Comparison of ENCODE assay signal across 12 cellular contexts in the genomic region with DNA sequence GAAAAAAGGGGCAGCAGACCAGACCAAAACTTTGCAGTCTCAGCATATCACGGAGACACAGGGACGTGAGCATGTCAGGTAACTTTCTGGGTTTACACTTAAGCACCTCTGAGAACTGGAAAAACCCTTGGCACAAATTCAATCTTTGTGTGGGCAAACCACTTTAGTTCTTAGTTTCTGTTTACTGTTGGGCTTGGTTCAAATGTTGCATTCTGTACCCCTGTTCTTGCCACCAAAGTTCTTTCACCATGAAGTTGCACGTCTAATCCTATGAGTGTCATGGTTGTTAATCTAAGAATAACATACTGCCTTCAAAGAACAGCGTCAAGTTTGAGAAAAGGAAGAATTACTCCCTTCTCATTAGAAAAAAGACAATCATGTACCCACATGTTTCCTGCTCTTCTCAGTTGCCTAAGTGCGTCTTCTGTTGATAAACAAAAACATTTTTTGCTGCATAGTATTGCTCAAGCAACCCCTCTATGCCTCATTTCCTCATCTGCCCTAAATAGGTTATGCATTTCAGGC. TPM values are rescaled to one million over a fixed set of nuclear protein-coding genes. Genes with fewer than 3 reads are reported as not detected.
DNase-seq lines count a peak whose midpoint lies in the region; ATAC-seq, FAIRE-seq and TF ChIP-seq lines count a peak whose summit lies in the region.
"Had no signal": no experiment of that assay in that cellular context is flagged by ENCODE, and none has a peak within 500 bp of the region (broad histone marks: within the 10 kb centered on the region; RNA-seq: fewer than 3 reads in every experiment).

No MANE protein-coding gene starts in this region.

- no peaks in the 10 kb centered on the region for H3K79me2 ChIP-seq in GM12878 (ENCODE audit: control insufficient read depth, insufficient read depth, low read length)

- H3K4me3 ChIP-seq in GM12878, result no peak overlapping the region
- H3K4me3 ChIP-seq: gastroesophageal sphincter had no signal

- no peaks in the 10 kb centered on the region for H3K27me3 ChIP-seq in GM12878 (replicated peaks in 1 of 2; ENCODE audit: control insufficient read depth in 2 of 2, insufficient read depth in 2 of 2, low read length in 1 of 2)

- in situ Hi-C loops in GM12878 (cut with MboI), result no loop called here

- H3K27me3 Mint-ChIP-seq in IgD-negative memory B cell, result peaks cover 14% of the 10 kb centered on the region
- peaks cover 0 to 12% of the 10 kb centered on the region in 2 donors for H3K27me3 Mint-ChIP-seq in natural killer cell (ENCODE audit: low read depth in 2 of 2)

- peak overlapping the region; percentile 41 for H3K4me2 ChIP-seq in GM12878 (ENCODE audit: control insufficient read depth, insufficient read depth)

- no peak for TF ChIP-seq RAD21 in GM12878 (IDR thresholded peaks at IDR 0.05; ENCODE audit: insufficient read depth, low read depth, low read length)

- peak; percentile 24 for DNase-seq in DMS53 (lab: John Stamatoyannopoulos, UW)
- no peak for DNase-seq in DMS53 treated with DMSO at 0.1 percent for 48 hours (lab: John Stamatoyannopoulos, UW; ENCODE audit: unreplicated experiment)
- DNase-seq in GM12878 (ENCODE audit: low read depth, low spot score), result peak; percentile 89
- no peak for DNase-seq in natural killer cell
- DNase-seq: nucleus accumbens had no signal

- SMC1A ChIA-PET in GM12878 (lab: Charles Lee; ENCODE audit: uncharacterized antibody, unreplicated experiment), result interaction anchor here (1.1 to 1.7 kb wide), 3 partner anchors 17 to 736 kb away, joined by 3 to 5 read pairs (median 4); no protein-coding TSS in a partner anchor

- no peak overlapping the region for H3K27ac ChIP-seq in GM12878 (ENCODE audit: control insufficient read depth, insufficient read depth)
- H3K27ac ChIP-seq: 22Rv1, gastroesophageal sphincter had no signal

- H3K4me1 ChIP-seq in GM12878 (ENCODE audit: control insufficient read depth, insufficient read depth, low read length), result peaks cover 28% of the 10 kb centered on the region
- H3K4me1 ChIP-seq: gastroesophageal sphincter had no signal

- H3K4me3 Mint-ChIP-seq in IgD-negative memory B cell (peak overlapping the region in 2 of 4 donors; percentile 0 to 5), natural killer cell (peak overlapping the region; percentile 37)

- no peak for TF ChIP-seq CTCF in GM12878 (IDR thresholded peaks at IDR 0.05 in 2 of 3, conservative IDR thresholded peaks at IDR 0.05 in 1 of 3; ENCODE audit: control insufficient read depth in 2 of 3, extremely low read depth in 1 of 3, insufficient read depth in 1 of 3, low read depth in 3 of 3, low read length in 3 of 3)
- TF ChIP-seq CTCF in natural killer cell (IDR thresholded peaks at IDR 0.05), result no peak

- H3K36me3 Mint-ChIP-seq in IgD-negative memory B cell (no peaks in the 10 kb centered on the region), natural killer cell (peaks cover 12% of the 10 kb centered on the region)

- H3K4me1 Mint-ChIP-seq in IgD-negative memory B cell (peaks cover 13 to 38% (median 19%) of the 10 kb centered on the region in 3 donors), natural killer cell (peaks cover 36 to 56% of the 10 kb centered on the region in 2 donors)

- intact Hi-C loops in GM12878 (cut with micrococcal nuclease; ENCODE audit: unreplicated experiment), result no loop called here
- intact Hi-C loops in natural killer cell (cut with micrococcal nuclease), result no loop called here

- H3K9me3 Mint-ChIP-seq in IgD-negative memory B cell, result peaks cover 4 to 19% (median 10%) of the 10 kb centered on the region in 3 donors
- H3K9me3 Mint-ChIP-seq in natural killer cell, result peaks cover 0 to 5% of the 10 kb centered on the region in 2 donors

- CTCF ChIA-PET in GM12878 (lab: Yijun Ruan, JAX), result interaction anchor here (1.2 to 2.6 kb wide), 3 partner anchors 16 to 18 kb away, joined by 3 to 6 read pairs (median 5); no protein-coding TSS in a partner anchor

- WGBS in GM12878 (ENCODE audit: insufficient coverage, insufficient replicate concordance, low lambda C conversion rate, missing lambda C conversion rate), result 15% methylated on average over 5 of the region's 5 CpGs

- RAD21 ChIA-PET in GM12878 (lab: Charles Lee; ENCODE audit: unreplicated experiment), result interaction anchor here (0.8 to 2.4 kb wide), 2 partner anchors 16 to 17 kb away, joined by 3 to 8 read pairs; no protein-coding TSS in a partner anchor

- TF ChIP-seq EP300 in GM12878 (IDR thresholded peaks at IDR 0.05; ENCODE audit: borderline replicate concordance in 1 of 2, control insufficient read depth in 1 of 2, low read depth in 2 of 2, low read length in 2 of 2), result no peak

- H3K9ac ChIP-seq in GM12878 (ENCODE audit: control insufficient read depth, insufficient read depth, low read length), result no peak overlapping the region

- no peaks in the 10 kb centered on the region; a peak in 1 of 4 replicates for H3K36me3 ChIP-seq in GM12878 (ENCODE audit: control insufficient read depth in 2 of 2, insufficient read depth in 2 of 2, low read length in 1 of 2)
- H3K36me3 ChIP-seq: gastroesophageal sphincter had no signal

- H3K9me3 ChIP-seq in GM12878 (replicated peaks; ENCODE audit: control insufficient read depth, insufficient read depth, low read length), result peaks cover 4% of the 10 kb centered on the region; the same call in 2 of the 3 replicates

- H3K27ac Mint-ChIP-seq in IgD-negative memory B cell, result peak overlapping the region; percentile 19 to 86 (median 32)
- peak overlapping the region; percentile 10 to 60 for H3K27ac Mint-ChIP-seq in natural killer cell

- FAIRE-seq in GM12878 (lab: Jason Lieb, UNC), result peak; percentile 83

- H2AFZ ChIP-seq in GM12878 (ENCODE audit: control insufficient read depth, low read depth, low read length), result peak overlapping the region; percentile 15; the same call in 1 of the 2 replicates

- TF ChIP-seq POLR2A in GM12878 (IDR thresholded peaks at IDR 0.05; ENCODE audit: low read depth, low read length), result no peak

- no peaks in the 10 kb centered on the region; the same call in 1 of the 2 replicates for H4K20me1 ChIP-seq in GM12878 (ENCODE audit: control insufficient read depth, insufficient read depth)

- ATAC-seq in GM12878 (peak; percentile 73), natural killer cell (peak; percentile 65 to 75 (median 66)), HG03025 (IDR thresholded peaks at IDR 0.05; ENCODE audit: low FRiP score, unreplicated experiment) (no peak), GM19023 (IDR thresholded peaks at IDR 0.05; ENCODE audit: unreplicated experiment) (no peak), GM21526 (IDR thresholded peaks at IDR 0.05; ENCODE audit: low FRiP score, unreplicated experiment) (no peak)
- ATAC-seq: gastroesophageal sphincter had no signal

- BruUV-seq in GM12878 (replicated peaks; lab: Mats Ljungman, UMichigan), result no TSS peak

- POLR2A ChIA-PET in GM12878 (lab: Charles Lee), result no interaction called here

RNA-seq across cellular contexts. Expression of a gene that starts 11.6 kb away (rescaled TPM):
- not detected for polyA plus RNA-seq in IgD-negative memory B cell
- not detected in 2 replicates for total RNA-seq in GM12878 (2013; cell fraction: nucleolus; rRNA removed)
- total RNA-seq in GM12878 (2014; rRNA removed), result not detected in 2 replicates
- not detected in 2 replicates for total RNA-seq in GM12878 (2014; rRNA removed; fragmentation: Illumina TruSeq; extraction: Trizol)
- not detected in 2 replicates for total RNA-seq in GM12878 (2021)
- polyA plus RNA-seq in GM12878 (2011; ENCODE audit: low read depth), result not detected
- not detected in 2 replicates for polyA plus RNA-seq in GM12878 (2011; rRNA removed)
- polyA plus RNA-seq in GM12878 (2011; cell fraction: cytosol; rRNA removed), result not detected in 2 replicates
- polyA plus RNA-seq in GM12878 (2011; cell fraction: nucleus; rRNA removed), result not detected in 2 replicates
- not detected in 2 replicates for polyA plus RNA-seq in GM12878 (2012)
- not detected in 2 replicates for polyA plus RNA-seq in GM12878 (2014; fragmentation: Illumina TruSeq; extraction: Trizol)
- not detected for polyA plus RNA-seq in GM12878 (2014; fragmentation: Nextera tagmentation; extraction: Ambion mirVana)
- not detected in 2 replicates for polyA plus RNA-seq in GM12878 (2014; rRNA removed)
- not detected for polyA plus RNA-seq in GM12878 (2016; fragmentation: Nextera tagmentation; extraction: Ambion mirVana)
- polyA minus RNA-seq in GM12878 (2011; rRNA and poly(A)+ RNA removed), result not detected in 2 replicates
- polyA minus RNA-seq in GM12878 (2011; cell fraction: cytosol; rRNA and poly(A)+ RNA removed), result not detected in 2 replicates
- not detected in 2 replicates for polyA minus RNA-seq in GM12878 (2011; cell fraction: nucleus; rRNA and poly(A)+ RNA removed)
- total RNA-seq in natural killer cell, result not detected
- total RNA-seq: gastroesophageal sphincter, NCI-H460 had no signal

RNA-seq across cellular contexts. Expression of a gene that starts 23.5 kb away (rescaled TPM):
- not detected for polyA plus RNA-seq in IgD-negative memory B cell
- not detected in 2 replicates for total RNA-seq in GM12878 (2013; cell fraction: nucleolus; rRNA removed)
- total RNA-seq in GM12878 (2014; rRNA removed), result 0.17 TPM in 1 of 2 replicates, not detected in the other
- not detected in 2 replicates for total RNA-seq in GM12878 (2014; rRNA removed; fragmentation: Illumina TruSeq; extraction: Trizol)
- not detected in 2 replicates for total RNA-seq in GM12878 (2021)
- polyA plus RNA-seq in GM12878 (2011; ENCODE audit: low read depth), result not detected
- polyA plus RNA-seq in GM12878 (2011; rRNA removed), result 4.9 and 5.7 TPM in 2 replicates
- polyA plus RNA-seq in GM12878 (2011; cell fraction: cytosol; rRNA removed), result 5.0 and 5.4 TPM in 2 replicates
- polyA plus RNA-seq in GM12878 (2011; cell fraction: nucleus; rRNA removed), result 6.9 and 7.3 TPM in 2 replicates
- polyA plus RNA-seq in GM12878 (2012), result not detected in 2 replicates
- polyA plus RNA-seq in GM12878 (2014; fragmentation: Illumina TruSeq; extraction: Trizol), result not detected in 2 replicates
- polyA plus RNA-seq in GM12878 (2014; fragmentation: Nextera tagmentation; extraction: Ambion mirVana), result not detected
- polyA plus RNA-seq in GM12878 (2014; rRNA removed), result not detected in 2 replicates
- polyA plus RNA-seq in GM12878 (2016; fragmentation: Nextera tagmentation; extraction: Ambion mirVana), result under 1 TPM in 1 of 2 experiments, not detected in 1; 0.16 TPM
- polyA minus RNA-seq in GM12878 (2011; rRNA and poly(A)+ RNA removed), result 0.51 and 2.9 TPM in 2 replicates
- 1.6 TPM in 1 of 2 replicates, not detected in the other for polyA minus RNA-seq in GM12878 (2011; cell fraction: cytosol; rRNA and poly(A)+ RNA removed)
- 1.1 and 1.7 TPM in 2 replicates for polyA minus RNA-seq in GM12878 (2011; cell fraction: nucleus; rRNA and poly(A)+ RNA removed)
- total RNA-seq in natural killer cell, result not detected
- total RNA-seq: gastroesophageal sphincter, NCI-H460 had no signal

RNA-seq across cellular contexts. Expression of a gene that starts 29.9 kb away (rescaled TPM):
- polyA plus RNA-seq in IgD-negative memory B cell, result not detected
- not detected in 2 replicates for total RNA-seq in GM12878 (2013; cell fraction: nucleolus; rRNA removed)
- not detected in 2 replicates for total RNA-seq in GM12878 (2014; rRNA removed)
- total RNA-seq in GM12878 (2014; rRNA removed; fragmentation: Illumina TruSeq; extraction: Trizol), result not detected in 2 replicates
- total RNA-seq in GM12878 (2021), result not detected in 2 replicates
- not detected for polyA plus RNA-seq in GM12878 (2011; ENCODE audit: low read depth)
- 0.16 and 0.23 TPM in 2 replicates for polyA plus RNA-seq in GM12878 (2011; rRNA removed)
- 0.17 and 0.25 TPM in 2 replicates for polyA plus RNA-seq in GM12878 (2011; cell fraction: cytosol; rRNA removed)
- 5.1 and 6.0 TPM in 2 replicates for polyA plus RNA-seq in GM12878 (2011; cell fraction: nucleus; rRNA removed)
- not detected in 2 replicates for polyA plus RNA-seq in GM12878 (2012)
- polyA plus RNA-seq in GM12878 (2014; fragmentation: Illumina TruSeq; extraction: Trizol), result not detected in 2 replicates
- not detected for polyA plus RNA-seq in GM12878 (2014; fragmentation: Nextera tagmentation; extraction: Ambion mirVana)
- polyA plus RNA-seq in GM12878 (2014; rRNA removed), result not detected in 2 replicates
- not detected for polyA plus RNA-seq in GM12878 (2016; fragmentation: Nextera tagmentation; extraction: Ambion mirVana)
- polyA minus RNA-seq in GM12878 (2011; rRNA and poly(A)+ RNA removed), result 1.6 and 1.7 TPM in 2 replicates
- polyA minus RNA-seq in GM12878 (2011; cell fraction: cytosol; rRNA and poly(A)+ RNA removed), result not detected in 2 replicates
- 0.97 and 2.2 TPM in 2 replicates for polyA minus RNA-seq in GM12878 (2011; cell fraction: nucleus; rRNA and poly(A)+ RNA removed)
- under 1 TPM; 0.16 to 0.23 (median 0.23) TPM for total RNA-seq in natural killer cell
- total RNA-seq: gastroesophageal sphincter, NCI-H460 had no signal

RNA-seq across cellular contexts. Expression of a gene that starts 30.6 kb away (rescaled TPM):
- polyA plus RNA-seq in IgD-negative memory B cell (not detected), GM12878 (2011; rRNA removed) (not detected in 2 replicates), GM12878 (2014; fragmentation: Illumina TruSeq; extraction: Trizol) (not detected in 2 replicates), GM12878 (2014; fragmentation: Nextera tagmentation; extraction: Ambion mirVana) (not detected), GM12878 (2014; rRNA removed) (not detected in 2 replicates), GM12878 (2016; fragmentation: Nextera tagmentation; extraction: Ambion mirVana) (not detected)
- not detected in 2 replicates for total RNA-seq in GM12878 (2013; cell fraction: nucleolus; rRNA removed)
- total RNA-seq in GM12878 (2014; rRNA removed) (not detected in 2 replicates), GM12878 (2014; rRNA removed; fragmentation: Illumina TruSeq; extraction: Trizol) (not detected in 2 replicates), GM12878 (2021) (not detected in 2 replicates), natural killer cell (not detected)
- polyA plus RNA-seq in GM12878 (2011; ENCODE audit: low read depth), result not detected
- polyA plus RNA-seq in GM12878 (2011; cell fraction: cytosol; rRNA removed), result not detected in 2 replicates
- polyA plus RNA-seq in GM12878 (2011; cell fraction: nucleus; rRNA removed), result not detected in 2 replicates
- polyA plus RNA-seq in GM12878 (2012), result not detected in 2 replicates
- not detected in 2 replicates for polyA minus RNA-seq in GM12878 (2011; rRNA and poly(A)+ RNA removed)
- polyA minus RNA-seq in GM12878 (2011; cell fraction: cytosol; rRNA and poly(A)+ RNA removed), result not detected in 2 replicates
- polyA minus RNA-seq in GM12878 (2011; cell fraction: nucleus; rRNA and poly(A)+ RNA removed), result not detected in 2 replicates
- total RNA-seq: gastroesophageal sphincter, NCI-H460 had no signal

RNA-seq across cellular contexts. Expression of a gene that starts 36.4 kb away (rescaled TPM):
- not detected for polyA plus RNA-seq in IgD-negative memory B cell
- not detected in 2 replicates for total RNA-seq in GM12878 (2013; cell fraction: nucleolus; rRNA removed)
- not detected in 2 replicates for total RNA-seq in GM12878 (2014; rRNA removed)
- total RNA-seq in GM12878 (2014; rRNA removed; fragmentation: Illumina TruSeq; extraction: Trizol), result not detected in 2 replicates
- not detected in 2 replicates for total RNA-seq in GM12878 (2021)
- polyA plus RNA-seq in GM12878 (2011; ENCODE audit: low read depth), result not detected
- polyA plus RNA-seq in GM12878 (2011; rRNA removed), result 1.1 and 1.9 TPM in 2 replicates
- 3.1 and 3.7 TPM in 2 replicates for polyA plus RNA-seq in GM12878 (2011; cell fraction: cytosol; rRNA removed)
- polyA plus RNA-seq in GM12878 (2011; cell fraction: nucleus; rRNA removed), result 4.7 and 6.7 TPM in 2 replicates
- not detected in 2 replicates for polyA plus RNA-seq in GM12878 (2012)
- not detected in 2 replicates for polyA plus RNA-seq in GM12878 (2014; fragmentation: Illumina TruSeq; extraction: Trizol)
- polyA plus RNA-seq in GM12878 (2014; fragmentation: Nextera tagmentation; extraction: Ambion mirVana), result not detected
- polyA plus RNA-seq in GM12878 (2014; rRNA removed), result not detected in 2 replicates
- polyA plus RNA-seq in GM12878 (2016; fragmentation: Nextera tagmentation; extraction: Ambion mirVana), result not detected
- 2.8 and 4.6 TPM in 2 replicates for polyA minus RNA-seq in GM12878 (2011; rRNA and poly(A)+ RNA removed)
- polyA minus RNA-seq in GM12878 (2011; cell fraction: cytosol; rRNA and poly(A)+ RNA removed), result not detected in 2 replicates
- polyA minus RNA-seq in GM12878 (2011; cell fraction: nucleus; rRNA and poly(A)+ RNA removed), result 0.86 and 1.8 TPM in 2 replicates
- not detected for total RNA-seq in natural killer cell
- total RNA-seq: gastroesophageal sphincter, NCI-H460 had no signal

Comparison
In these comparisons a context has a peak if more than half of its experiments do, and no peak if none do; other contexts are left out.
1. DNase-seq: peak in DMS53 (single experiment) and GM12878 (single experiment); none in DMS53 treated with DMSO at 0.1 percent for 48 hours (single experiment) and natural killer cell (single experiment).
2. ATAC-seq: peak in GM12878 (single experiment) and natural killer cell (3 of 3); none in HG03025 (single experiment), GM19023 (single experiment) and GM21526 (single experiment).